Comparison of ENCODE assay signal across 1 cellular context in genomic region chr17:142876-143784, GRCh38.
TF ChIP-seq lines count a peak whose summit lies in the region.

No MANE protein-coding gene starts in this region.

TF ChIP-seq in GM23338, 12 proteins besides CTCF, POLR2A, EP300 and RAD21 (continued from another document):
- TF ChIP-seq ZNF462 (CRISPR knock-in tag; IDR thresholded peaks at IDR 0.05) (no peak), ZNF114 (CRISPR knock-in tag; IDR thresholded peaks at IDR 0.05) (no peak), EZH2 (IDR thresholded peaks at IDR 0.05; ENCODE audit: low read depth, unreplicated experiment) (no peak), ETS1 (IDR thresholded peaks at IDR 0.05) (no peak), STAT1 (IDR thresholded peaks at IDR 0.05; ENCODE audit: unreplicated experiment) (no peak), NANOG (IDR thresholded peaks at IDR 0.05; ENCODE audit: borderline replicate concordance) (no peak), POLR2AphosphoS5 (IDR thresholded peaks at IDR 0.05; ENCODE audit: low read depth) (no peak), EZH2phosphoT487 (IDR thresholded peaks at IDR 0.05; ENCODE audit: unreplicated experiment) (no peak), REST (IDR thresholded peaks at IDR 0.05; ENCODE audit: unreplicated experiment) (no peak), CREB1 (CRISPR knock-in tag; IDR thresholded peaks at IDR 0.05; ENCODE audit: low read depth) (no peak)
